7 cellular contexts compared by ENCODE assay signal in the genomic region with DNA sequence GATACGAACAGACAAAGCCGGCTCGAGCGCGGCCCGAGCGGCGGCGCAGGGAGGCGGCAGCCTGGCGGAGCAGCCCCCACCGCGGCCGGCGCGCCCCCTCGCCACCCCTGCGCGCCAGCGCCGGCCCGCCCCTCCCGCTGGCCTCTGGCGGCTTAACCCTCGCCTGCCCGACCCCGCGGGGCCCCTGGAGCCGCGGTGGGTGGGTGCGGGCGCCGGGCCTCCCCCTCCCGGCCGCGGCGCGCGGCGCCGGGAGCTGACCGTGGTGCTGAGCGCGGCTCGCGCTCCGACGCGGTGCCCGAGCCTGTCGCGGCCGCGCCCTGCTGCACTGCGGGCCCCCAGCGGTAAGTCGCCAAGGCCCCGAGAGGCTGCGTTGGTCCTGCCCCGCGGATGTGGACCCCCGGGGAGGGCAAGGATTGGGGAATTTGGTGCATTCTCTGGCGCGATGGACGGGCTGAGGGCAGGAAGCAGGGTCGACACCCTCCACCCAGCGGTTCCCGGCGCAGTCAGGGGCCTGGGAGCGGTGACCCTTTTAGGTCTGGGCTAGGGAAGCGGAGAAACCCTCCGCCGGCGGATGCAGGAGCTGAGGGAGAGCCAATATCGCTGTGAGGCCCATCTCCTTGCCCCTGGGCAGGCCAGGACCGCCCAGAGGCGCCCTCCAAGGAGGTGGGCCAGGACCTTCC. TPM values are rescaled to one million over a fixed set of nuclear protein-coding genes. Genes with fewer than 3 reads are reported as not detected.
A peak's percentile ranks its signal among the peaks of the same experiment; 100 is the strongest.
DNase-seq lines count a peak whose midpoint lies in the region; ATAC-seq and TF ChIP-seq lines count a peak whose summit lies in the region.

No MANE protein-coding gene starts in this region.

- H2BK5ac ChIP-seq in IMR-90 (ENCODE audit: low read depth, low read length, poor library complexity, severe bottlenecking) = no peak overlapping the region

- WGBS in IMR-90 (ENCODE audit: extremely low coverage in 2 of 2, insufficient read length in 1 of 2), 2 experiments = 5% methylated on average over 17 of the region's 77 CpGs; no CpG with 5 or more reads in 1 of the 2 experiments
- under 1% methylated on average over 77 of the region's 77 CpGs for WGBS in urinary bladder

- H3K9me3 ChIP-seq in IMR-90 (ENCODE audit: control insufficient read depth, insufficient read depth, low read length) = no peaks in the 10 kb centered on the region

- no TSS peak for BruUV-seq in IMR-90 (replicated peaks; lab: Mats Ljungman, UMichigan)

- H2AK9ac ChIP-seq in IMR-90 (replicated peaks; ENCODE audit: low read depth, low read length, poor library complexity) = peak overlapping the region; percentile 55

- H4K5ac ChIP-seq in IMR-90 (ENCODE audit: low read depth, low read length) = no peak overlapping the region

- no peaks in the 10 kb centered on the region for H3K79me1 ChIP-seq in IMR-90 (ENCODE audit: low read depth in 1 of 2, low read length in 2 of 2)

- TF ChIP-seq CTCF in IMR-90 (conservative IDR thresholded peaks at IDR 0.05; ENCODE audit: low read depth, low read length) (0 out of 2 replicates have a peak, but pooled peaks have one; percentile 13), brain (conservative IDR thresholded peaks at IDR 0.05) (no peak)

- H3K4me2 ChIP-seq in IMR-90 (ENCODE audit: low read depth, low read length) = no peak overlapping the region

- peak; percentile 66 for ATAC-seq in GM18868 (IDR thresholded peaks at IDR 0.05; ENCODE audit: unreplicated experiment)
- peak; percentile 97 for ATAC-seq in IMR-90 (ENCODE audit: low read depth)
- ATAC-seq in GM21515 (IDR thresholded peaks at IDR 0.05; ENCODE audit: unreplicated experiment) = no peak
- no peak for ATAC-seq in GM21737 (IDR thresholded peaks at IDR 0.05; ENCODE audit: unreplicated experiment)

- H3K9ac ChIP-seq in IMR-90 (ENCODE audit: low read depth, low read length) = no peak overlapping the region

- TF ChIP-seq POLR2A in IMR-90 (IDR thresholded peaks at IDR 0.05; ENCODE audit: low read depth, low read length) = no peak

- peaks cover 30% of the 10 kb centered on the region for H3K4me1 Mint-ChIP-seq in brain

- peaks cover 25% of the 10 kb centered on the region for H3K27me3 Mint-ChIP-seq in brain

- no peak overlapping the region for H2AK5ac ChIP-seq in IMR-90 (ENCODE audit: low read depth, low read length)

- no peak overlapping the region for H3K18ac ChIP-seq in IMR-90 (ENCODE audit: low read depth, low read length)

- H3K56ac ChIP-seq in IMR-90 (ENCODE audit: extremely low read depth, insufficient read depth, low read length) = no peak overlapping the region

- POLR2A ChIA-PET in IMR-90 (lab: Charles Lee; ENCODE audit: unreplicated experiment) = no interaction called here

- H2AFZ ChIP-seq in IMR-90 (replicated peaks; ENCODE audit: low read length, poor library complexity) = no peak overlapping the region

- dilution Hi-C loops in IMR-90 (cut with HindIII; ENCODE audit: low sequenced_read_pairs, unreplicated experiment) = no loop called here

- peaks cover 0 to 2% (median 0%) of the 10 kb centered on the region in 5 experiments for H3K9me3 Mint-ChIP-seq in brain

- H2BK120ac ChIP-seq in IMR-90 (ENCODE audit: low read depth, low read length) = no peak overlapping the region

- H4K20me1 ChIP-seq in IMR-90 (ENCODE audit: insufficient read depth, low read length) = no peaks in the 10 kb centered on the region

- H3K9me1 ChIP-seq in IMR-90 (ENCODE audit: insufficient read depth, low read length) = no peaks in the 10 kb centered on the region

- DNase-seq in IMR-90 (no peak), kidney tubule cell (ENCODE audit: low spot score) (peak; percentile 22)

- intact Hi-C loops in IMR-90 (cut with micrococcal nuclease) = no loop called here

- H4K8ac ChIP-seq in IMR-90 (ENCODE audit: low read depth in 2 of 2, low read length in 2 of 2) = no peak overlapping the region

- no peak overlapping the region for H2BK15ac ChIP-seq in IMR-90 (ENCODE audit: low read depth, low read length)

- no peak overlapping the region for H3K23ac ChIP-seq in IMR-90 (ENCODE audit: low read depth, low read length)

- no peak for TF ChIP-seq RAD21 in IMR-90 (IDR thresholded peaks at IDR 0.05; ENCODE audit: low read length)

- no peak overlapping the region for H3K4me3 ChIP-seq in IMR-90 (ENCODE audit: insufficient read depth, low read depth, low read length)
- H3K4me3 ChIP-seq in urinary bladder (ENCODE audit: low read depth, low read length) = peak overlapping the region; percentile 39

- CTCF ChIA-PET in IMR-90 (lab: Yijun Ruan, JAX) = no interaction called here

- H3K36me3 ChIP-seq in IMR-90 (ENCODE audit: control insufficient read depth, insufficient read depth, low read length) (no peaks in the 10 kb centered on the region), urinary bladder (ENCODE audit: insufficient read depth) (no peaks in the 10 kb centered on the region)

- peak overlapping the region; percentile 85 to 92 (median 91) for H3K4me3 Mint-ChIP-seq in brain

- H3K27me3 ChIP-seq in IMR-90 (ENCODE audit: control insufficient read depth, insufficient read depth, low read length) = peaks cover 8% of the 10 kb centered on the region

- H4K91ac ChIP-seq in IMR-90 (ENCODE audit: insufficient read depth, low read depth, low read length) = no peak overlapping the region

- no peaks in the 10 kb centered on the region for H3K36me3 Mint-ChIP-seq in brain

- no peak overlapping the region for H3K4ac ChIP-seq in IMR-90 (ENCODE audit: low read depth, low read length)

- in situ Hi-C loops in IMR-90 (cut with MboI; ENCODE audit: low sequenced_read_pairs) = no loop called here

- no peak overlapping the region for H3K14ac ChIP-seq in IMR-90 (replicated peaks; ENCODE audit: low read depth, low read length)

- H2BK20ac ChIP-seq in IMR-90 (ENCODE audit: low read depth, low read length) = no peak overlapping the region

- peak overlapping the region; percentile 53 to 96 (median 87) for H3K27ac Mint-ChIP-seq in brain

- H3K4me1 ChIP-seq in IMR-90 (ENCODE audit: control insufficient read depth, insufficient read depth, low read length) (peaks cover 2% of the 10 kb centered on the region; the same call in 1 of the 2 replicates), urinary bladder (ENCODE audit: insufficient read depth) (no peaks in the 10 kb centered on the region)

- no peak overlapping the region for H3K27ac ChIP-seq in IMR-90 (ENCODE audit: insufficient read depth, low read length)
- no peak overlapping the region for H3K27ac ChIP-seq in urinary bladder (ENCODE audit: low read depth)

TF ChIP-seq in IMR-90, 13 proteins besides CTCF, POLR2A, EP300 and RAD21:
- 0 out of 2 replicates have a peak, but pooled peaks have one; percentile 19 for TF ChIP-seq MAZ (IDR thresholded peaks at IDR 0.05; ENCODE audit: borderline replicate concordance, low read depth, low read length)
- no peak for TF ChIP-seq SMC3 (IDR thresholded peaks at IDR 0.05; ENCODE audit: low read depth, low read length)
- no peak for TF ChIP-seq MXI1 (IDR thresholded peaks at IDR 0.05; ENCODE audit: borderline replicate concordance, low read depth, low read length)

RNA-seq across cellular contexts. Expression of a gene that starts 0.8 kb away (rescaled TPM):
- total RNA-seq in IMR-90 (2012; rRNA removed) (not detected in 2 replicates), urinary bladder (0.42 TPM)
- polyA plus RNA-seq in IMR-90 (2012; rRNA removed) (not detected in 2 replicates), brain (ENCODE audit: insufficient read depth, low read depth, low replicate concordance) (5.7 TPM), urinary bladder (0.05 TPM)
- polyA plus RNA-seq in IMR-90 (2012; cell fraction: cytosol; rRNA removed) = not detected in 2 replicates
- polyA plus RNA-seq in IMR-90 (2012; cell fraction: nucleus; rRNA removed; ENCODE audit: low replicate concordance) = not detected in 2 replicates

RNA-seq across cellular contexts. Expression of a gene that starts 27.3 kb away (rescaled TPM):
- total RNA-seq in IMR-90 (2012; rRNA removed) = not detected in 2 replicates
- polyA plus RNA-seq in IMR-90 (2012; rRNA removed) = not detected in 2 replicates
- polyA plus RNA-seq in IMR-90 (2012; cell fraction: cytosol; rRNA removed) = not detected in 2 replicates
- not detected in 2 replicates for polyA plus RNA-seq in IMR-90 (2012; cell fraction: nucleus; rRNA removed; ENCODE audit: low replicate concordance)
- not detected for polyA plus RNA-seq in brain (ENCODE audit: insufficient read depth, low read depth, low replicate concordance)
- not detected for total RNA-seq in urinary bladder
- polyA plus RNA-seq in urinary bladder = not detected

Comparison
In these comparisons a context has a peak if more than half of its experiments do, and no peak if none do; other contexts are left out.
1. ATAC-seq: peak in GM18868 (single experiment) and IMR-90 (single experiment); none in GM21515 (single experiment) and GM21737 (single experiment).